ENCODE assay signal across 1 cellular context in genomic region chr5:38378579-38378978, GRCh38.
TF ChIP-seq lines count a peak whose summit lies in the region.

No MANE protein-coding gene starts in this region.

TF ChIP-seq in K562, 482 proteins besides CTCF, POLR2A, EP300 and RAD21 (continued from another document):
- TF ChIP-seq ZBTB33 (CRISPR knock-in tag; IDR thresholded peaks at IDR 0.05) (no peak), POLR3G (IDR thresholded peaks at IDR 0.05; ENCODE audit: extremely low read depth, insufficient read length, insufficient replicate concordance) (no peak), MCM2 (IDR thresholded peaks at IDR 0.05; ENCODE audit: low read depth) (no peak), RBM25 (IDR thresholded peaks at IDR 0.05; ENCODE audit: low read depth, low read length, severe bottlenecking) (peak; percentile 98), ZNF785 (CRISPR knock-in tag; IDR thresholded peaks at IDR 0.05) (no peak), E2F3 (CRISPR knock-in tag; IDR thresholded peaks at IDR 0.05) (no peak), MXD1 (CRISPR knock-in tag; IDR thresholded peaks at IDR 0.05; ENCODE audit: borderline replicate concordance, poor library complexity, severe bottlenecking) (no peak), RCOR1 (IDR thresholded peaks at IDR 0.05; ENCODE audit: borderline replicate concordance in 1 of 2, low read depth in 2 of 2, low read length in 2 of 2) (peak in 1 of 2 experiments; percentile 20; a peak in 1 of 4 replicates), MBD2 (IDR thresholded peaks at IDR 0.05; ENCODE audit: borderline replicate concordance, low read depth) (no peak), UBTF (IDR thresholded peaks at IDR 0.05; ENCODE audit: borderline replicate concordance in 1 of 2, low read depth in 2 of 2, low read length in 2 of 2) (no peak), YBX1 (IDR thresholded peaks at IDR 0.05) (no peak), CHCHD3 (CRISPR knock-in tag; IDR thresholded peaks at IDR 0.05) (no peak), BACH1 (tag; IDR thresholded peaks at IDR 0.05) (no peak), MLLT1 (IDR thresholded peaks at IDR 0.05) (no peak), NR3C1 (CRISPR knock-in tag; IDR thresholded peaks at IDR 0.05) (no peak), MCM3 (IDR thresholded peaks at IDR 0.05) (no peak), KDM1A (IDR thresholded peaks at IDR 0.05) (peak in 1 of 2 experiments; percentile 46; a peak in 1 of 4 replicates), DEAF1 (CRISPR knock-in tag; IDR thresholded peaks at IDR 0.05) (no peak), CTBP1 (IDR thresholded peaks at IDR 0.05; ENCODE audit: borderline replicate concordance) (no peak), TARDBP (IDR thresholded peaks at IDR 0.05) (no peak)
